ENCODE assay signal across 23 cellular contexts in genomic region chr15:62594017-62594416, GRCh38.
A peak's percentile ranks its signal among the peaks of the same experiment; 100 is the strongest.
DNase-seq lines count a peak whose midpoint lies in the region; ATAC-seq and TF ChIP-seq lines count a peak whose summit lies in the region.
"Had no signal": no experiment of that assay in that cellular context is flagged by ENCODE, and none has a peak within 500 bp of the region (broad histone marks: within the 10 kb centered on the region; RNA-seq: fewer than 3 reads in every experiment).

No MANE protein-coding gene starts in this region.

- ATAC-seq in RWPE2 (ENCODE audit: low read depth) (peak; percentile 42; the same call in 1 of the 3 replicates), mucosa of descending colon (peak; percentile 30), GM21447 (IDR thresholded peaks at IDR 0.05; ENCODE audit: unreplicated experiment) (no peak)
- ATAC-seq: stimulated activated naive CD8-positive, alpha-beta T cell treated with anti-CD3 and anti-CD28 coated beads, Interleukin-15, amount 100 ng/mL, for 72 hours had no signal

- no peaks in the 10 kb centered on the region for H3K27me3 ChIP-seq in RWPE2 (ENCODE audit: insufficient read depth, poor library complexity, severe bottlenecking)
- H3K27me3 ChIP-seq: tibial nerve had no signal

- no peak overlapping the region for H3K27ac ChIP-seq in RWPE2 (ENCODE audit: poor library complexity, severe bottlenecking)
- H3K27ac ChIP-seq: coronary artery, HL-60, tibial nerve, VCaP had no signal

- TF ChIP-seq CTCF in RWPE2 (IDR thresholded peaks at IDR 0.05; ENCODE audit: poor library complexity, severe bottlenecking) (no peak), mucosa of descending colon (IDR thresholded peaks at IDR 0.05) (no peak)

- DNase-seq in Daoy (ENCODE audit: low read depth) (peak; percentile 30), NCI-H2029 (lab: John Stamatoyannopoulos, UW) (peak; percentile 23), RWPE2 (ENCODE audit: low spot score) (no peak), mucosa of descending colon (no peak), DMS 273 treated with DMSO at 0.1 percent for 48 hours (lab: John Stamatoyannopoulos, UW) (no peak), CD1c-positive myeloid dendritic cell (ENCODE audit: extremely low spot score) (no peak)
- DNase-seq in activated naive CD4-positive, alpha-beta T cell treated with Interleukin-2 at 50 U/mL for 16 hours, result no peak
- DNase-seq: activated CD4-positive, alpha-beta T cell treated with anti-CD3 and anti-CD28 coated beads, Interleukin-2, amount 10 ng/mL, durations not matched to agents 7 days and 5 days; activated naive CD4-positive, alpha-beta T cell treated with anti-CD3 and anti-CD28 coated beads for 36 hours; activated T-cell treated with anti-CD3 and anti-CD28 coated beads, Interleukin-2, amount 50 U/mL, for 48 hours; amygdala; endodermal cell; H7; NCI-H1417; NCI-H526 treated with DMSO at 0.1 percent for 48 hours; stimulated activated CD4-positive, alpha-beta T cell treated with anti-CD3 and anti-CD28 coated beads, Interleukin-15, amount 100 ng/mL, for 24 hours; stimulated activated naive CD8-positive, alpha-beta T cell treated with anti-CD3 and anti-CD28 coated beads, Interleukin-15, amount 100 ng/mL, for 72 hours had no signal

- intact Hi-C loops in mucosa of descending colon (cut with DNase I, micrococcal nuclease), result no loop called here

- no peaks in the 10 kb centered on the region for H3K36me3 ChIP-seq in RWPE2 (ENCODE audit: low read depth)
- no peaks in the 10 kb centered on the region for H3K36me3 ChIP-seq in mucosa of descending colon (ENCODE audit: low read depth)

- H3K9me3 ChIP-seq in RWPE2 (ENCODE audit: severe bottlenecking) (no peaks in the 10 kb centered on the region), mucosa of descending colon (no peaks in the 10 kb centered on the region)
- H3K9me3 ChIP-seq: tibial nerve had no signal

- H3K4me1 ChIP-seq in RWPE2 (ENCODE audit: insufficient read depth, poor library complexity, severe bottlenecking), result no peaks in the 10 kb centered on the region
- H3K4me1 ChIP-seq in mucosa of descending colon (ENCODE audit: low read depth), result peaks cover 19% of the 10 kb centered on the region

- H3K4me3 ChIP-seq in RWPE2 (ENCODE audit: severe bottlenecking), result no peak overlapping the region
- no peak overlapping the region for H3K4me3 ChIP-seq in mucosa of descending colon
- H3K4me3 ChIP-seq: coronary artery, lung, tibial nerve had no signal

Comparison
In these comparisons a context has a peak if more than half of its experiments do, and no peak if none do; other contexts are left out.
1. DNase-seq: peak in Daoy (single experiment) and NCI-H2029 (single experiment); none in RWPE2 (single experiment), mucosa of descending colon (0 of 3), activated naive CD4-positive, alpha-beta T cell treated with Interleukin-2 at 50 U/mL for 16 hours (single experiment), DMS 273 treated with DMSO at 0.1 percent for 48 hours (single experiment) and CD1c-positive myeloid dendritic cell (single experiment).